22 cellular contexts compared by ENCODE assay signal in the genomic region with DNA sequence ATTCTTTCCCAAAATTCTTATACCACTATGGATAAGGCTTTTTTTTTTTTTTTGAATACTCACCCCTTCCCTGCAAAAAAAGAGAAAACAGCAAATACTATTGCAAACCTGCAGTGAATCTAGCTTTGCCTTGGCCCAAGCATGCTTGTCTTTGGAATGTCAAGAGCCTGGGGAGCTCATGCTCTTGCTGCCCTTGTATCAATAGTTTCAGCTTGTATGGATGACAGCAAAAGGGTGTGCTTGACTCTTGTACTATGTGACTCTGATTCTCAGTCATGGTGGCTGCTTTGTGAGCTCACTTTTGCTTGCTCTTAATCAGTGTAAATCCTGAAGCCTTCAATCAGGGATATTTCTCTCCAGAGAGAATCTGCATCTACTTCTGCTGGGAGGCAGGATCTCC.
"Had no signal": no experiment of that assay in that cellular context is flagged by ENCODE, and none has a peak within 500 bp of the region (broad histone marks: within the 10 kb centered on the region; RNA-seq: fewer than 3 reads in every experiment).

No MANE protein-coding gene starts in this region.

- H3K4me3 ChIP-seq: K562 had no signal

- DNase-seq: Kasumi-1; MM.1S; NCI-H1092 treated with DMSO at 0.1 percent for 48 hours; NCI-H1436; NCI-H187; NCI-H2029; NCI-H2081 treated with DMSO at 0.1 percent for 48 hours; NCI-H2227 treated with DMSO at 0.1 percent for 48 hours; NCI-H524; NCI-H526 treated with DMSO at 0.1 percent for 48 hours; NCI-H748 treated with DMSO at 0.1 percent for 48 hours; NK-92 treated with Interleukin-12 subunit alpha and Interleukin-12 subunit beta, amount 100 ng/mL, for 24 hours; PC-3; SHP77; SK-N-SH; SW 1271; T-cell had no signal

- H3K9me3 ChIP-seq: SK-N-SH had no signal

- ATAC-seq: K562, Panc1, PC-3, T-cell had no signal

- H3K27ac ChIP-seq: HL-60, KMS-11, RWPE1 had no signal
